14 cellular contexts compared by ENCODE assay signal in genomic region chr20:35297153-35297552, GRCh38. TPM values are rescaled to one million over a fixed set of nuclear protein-coding genes. Genes with fewer than 3 reads are reported as not detected.
DNase-seq lines count a peak whose midpoint lies in the region; ATAC-seq and TF ChIP-seq lines count a peak whose summit lies in the region.
"Had no signal": no experiment of that assay in that cellular context is flagged by ENCODE, and none has a peak within 500 bp of the region (broad histone marks: within the 10 kb centered on the region; RNA-seq: fewer than 3 reads in every experiment).

No MANE protein-coding gene starts in this region.

- DNase-seq in ELR (ENCODE audit: low read depth), result peak; percentile 66
- peak; percentile 16 for DNase-seq in NCI-H69 (lab: John Stamatoyannopoulos, UW)
- DNase-seq in brain microvascular endothelial cell, result no peak
- DNase-seq in mesendoderm, result peak; percentile 46
- no peak for DNase-seq in NCI-H1436 (lab: John Stamatoyannopoulos, UW)
- no peak for DNase-seq in activated CD8-positive, alpha-beta memory T cell treated with anti-CD3 and anti-CD28 coated beads for 24 hours
- DNase-seq: C1 segment of cervical spinal cord, KBM-7, NCI-H146 had no signal

- H4K5ac ChIP-seq in mesendoderm (ENCODE audit: low read length), result no peak overlapping the region

- ATAC-seq in GM21825 (IDR thresholded peaks at IDR 0.05; ENCODE audit: unreplicated experiment) (no peak), GM18909 (IDR thresholded peaks at IDR 0.05; ENCODE audit: poor library complexity, unreplicated experiment) (no peak)

- no peak overlapping the region for H4K8ac ChIP-seq in mesendoderm (ENCODE audit: low read depth, low read length)

- no peak overlapping the region for H3K18ac ChIP-seq in mesendoderm (ENCODE audit: low read length)

- H2AK5ac ChIP-seq in mesendoderm (ENCODE audit: low read length), result no peak overlapping the region

- no peak overlapping the region for H3K9ac ChIP-seq in mesendoderm (ENCODE audit: low read length)

- no peaks in the 10 kb centered on the region for H3K79me2 ChIP-seq in mesendoderm (ENCODE audit: control insufficient read depth, insufficient read depth, low read length)

- no peak overlapping the region for H3K4me3 ChIP-seq in brain microvascular endothelial cell (ENCODE audit: low read depth, low read length)
- no peak overlapping the region for H3K4me3 ChIP-seq in mesendoderm (ENCODE audit: low read length)
- H3K4me3 ChIP-seq: right atrium auricular region, SK-N-MC, suprapubic skin had no signal

- H3K56ac ChIP-seq in mesendoderm (ENCODE audit: low read length), result no peak overlapping the region

- no peak overlapping the region for H2BK5ac ChIP-seq in mesendoderm (ENCODE audit: low read length)

- in situ Hi-C loops in brain microvascular endothelial cell (cut with HindIII; ENCODE audit: low pct_ligation_motif_present, low sequenced_read_pairs), result no loop called here

- no peak overlapping the region for H3K4ac ChIP-seq in mesendoderm (ENCODE audit: low read depth, low read length)

- H2BK15ac ChIP-seq in mesendoderm (replicated peaks; ENCODE audit: low read depth), result no peak overlapping the region

- H3K4me1 ChIP-seq in mesendoderm (ENCODE audit: control insufficient read depth, low read depth, low read length), result no peaks in the 10 kb centered on the region
- H3K4me1 ChIP-seq: right atrium auricular region had no signal

- no peaks in the 10 kb centered on the region for H3K36me3 ChIP-seq in brain microvascular endothelial cell (replicated peaks)
- H3K36me3 ChIP-seq in mesendoderm (ENCODE audit: control insufficient read depth, insufficient read depth, low read length), result no peaks in the 10 kb centered on the region
- H3K36me3 ChIP-seq: right atrium auricular region, suprapubic skin had no signal

- no peaks in the 10 kb centered on the region for H3K79me1 ChIP-seq in mesendoderm (ENCODE audit: low read length)

- H3K23ac ChIP-seq in mesendoderm (ENCODE audit: low read length), result no peak overlapping the region

- H3K27ac ChIP-seq in brain microvascular endothelial cell (no peak overlapping the region), mesendoderm (ENCODE audit: low read depth, low read length) (no peak overlapping the region)
- H3K27ac ChIP-seq: right atrium auricular region, SK-N-MC, suprapubic skin had no signal

- no CpG with 5 or more reads among the region's 8 CpGs for WGBS in mesendoderm (ENCODE audit: extremely low coverage, insufficient coverage, low lambda C conversion rate)

- H3K27me3 ChIP-seq in brain microvascular endothelial cell (replicated peaks), result no peaks in the 10 kb centered on the region
- H3K27me3 ChIP-seq in mesendoderm (ENCODE audit: insufficient read depth, low read length, poor library complexity), result no peaks in the 10 kb centered on the region
- H3K27me3 ChIP-seq: right atrium auricular region had no signal

- TF ChIP-seq CTCF in brain microvascular endothelial cell (IDR thresholded peaks at IDR 0.05; ENCODE audit: low read depth, low read length, missing control alignments), result peak; percentile 32

- no peak overlapping the region for H2BK120ac ChIP-seq in mesendoderm (ENCODE audit: low read depth, low read length)

- no peak overlapping the region for H3K4me2 ChIP-seq in mesendoderm (ENCODE audit: low read length)

RNA-seq across cellular contexts. Expression of gene FAM83C, which starts 4.9 kb away (rescaled TPM):
- polyA plus RNA-seq in mesendoderm (2013, experiment 1 of 2), result 0.03 TPM
- 0.01 TPM for polyA plus RNA-seq in mesendoderm (2013, experiment 2 of 2)

RNA-seq across cellular contexts. Expression of gene EIF6, which starts 12.6 kb away (rescaled TPM):
- 164 TPM for polyA plus RNA-seq in mesendoderm (2013, experiment 1 of 2)
- polyA plus RNA-seq in mesendoderm (2013, experiment 2 of 2), result 168 TPM

RNA-seq across cellular contexts. Expression of gene MMP24OS, which starts 19.2 kb away (rescaled TPM):
- 13.0 TPM for polyA plus RNA-seq in mesendoderm (2013, experiment 1 of 2)
- 12.7 TPM for polyA plus RNA-seq in mesendoderm (2013, experiment 2 of 2)

Comparison
In these comparisons a context has a peak if more than half of its experiments do, and no peak if none do; other contexts are left out.
1. DNase-seq: peak in ELR (single experiment), NCI-H69 (single experiment) and mesendoderm (single experiment); none in brain microvascular endothelial cell (single experiment), NCI-H1436 (single experiment) and activated CD8-positive, alpha-beta memory T cell treated with anti-CD3 and anti-CD28 coated beads for 24 hours (single experiment).